In the genomic region with DNA sequence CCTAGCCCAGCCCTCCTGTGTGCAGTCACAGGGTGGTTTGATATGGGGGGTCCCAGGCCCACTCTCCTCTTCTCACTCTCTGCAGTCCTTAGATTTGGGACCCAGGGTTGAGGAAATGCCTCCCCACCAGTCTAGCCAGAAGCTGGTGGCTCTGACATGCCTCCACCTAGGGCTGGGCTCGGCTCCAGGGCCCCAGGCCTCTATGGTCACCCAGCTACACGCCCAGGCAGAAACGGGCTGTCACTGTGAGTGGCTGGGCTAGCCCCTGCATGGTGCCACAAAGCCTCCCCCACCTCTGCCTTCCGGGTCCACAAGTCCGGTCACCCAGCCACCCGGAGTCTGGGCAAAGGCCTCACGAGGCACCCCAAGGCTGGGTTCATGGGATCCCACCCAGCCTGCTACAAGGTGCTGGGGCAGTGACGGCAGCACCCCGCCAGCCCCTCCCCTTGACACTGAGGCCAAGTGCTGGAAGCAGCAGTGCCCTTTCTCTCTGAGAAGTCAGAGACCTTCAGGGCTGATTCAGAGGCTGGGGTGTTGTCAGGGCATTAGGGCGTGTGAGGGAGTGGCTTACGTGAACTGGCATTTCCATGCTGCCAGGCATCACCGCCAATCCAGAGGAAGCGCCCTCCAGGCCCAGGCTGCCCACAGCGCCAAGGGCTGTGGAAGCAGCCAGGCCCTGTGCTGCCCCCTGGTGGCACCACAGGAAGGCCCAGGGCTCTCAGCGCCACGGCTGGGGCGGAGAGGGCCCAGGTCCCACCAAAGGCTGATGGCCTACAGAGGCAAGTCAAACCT, we compare ENCODE assay signal across 8 cellular contexts. TPM values are rescaled to one million over a fixed set of nuclear protein-coding genes. Genes with fewer than 3 reads are reported as not detected.
DNase-seq lines count a peak whose midpoint lies in the region; ATAC-seq and TF ChIP-seq lines count a peak whose summit lies in the region.

No MANE protein-coding gene starts in this region.

- peaks cover 0 to 49% (median 34%) of the 10 kb centered on the region in 4 donors for H3K4me1 ChIP-seq in Peyer's patch
- peaks cover 27 to 60% (median 54%) of the 10 kb centered on the region in 4 donors for H3K4me1 ChIP-seq in esophagus muscularis mucosa

- WGBS in esophagus muscularis mucosa, result 8% methylated on average over 9 of the region's 17 CpGs

- peak; percentile 60 to 65 for ATAC-seq in activated T-cell treated with anti-CD3 and anti-CD28 coated beads, Interleukin-2, amount 50 U/mL, for 72 hours (replicated peaks in 1 of 2)
- no peak for ATAC-seq in GM18520 (IDR thresholded peaks at IDR 0.05; ENCODE audit: unreplicated experiment)

- H3K27ac ChIP-seq in Peyer's patch (peak overlapping the region; percentile 94 to 99 (median 97)), esophagus muscularis mucosa (replicated peaks in 1 of 4) (peak overlapping the region; percentile 97 to 100 (median 98))

- H3K36me3 ChIP-seq in Peyer's patch, result peaks cover 0 to 19% (median 0%) of the 10 kb centered on the region in 3 donors
- peaks cover 0 to 27% (median 18%) of the 10 kb centered on the region in 4 donors for H3K36me3 ChIP-seq in esophagus muscularis mucosa

- no peak for TF ChIP-seq EP300 in esophagus muscularis mucosa (IDR thresholded peaks at IDR 0.05)

- H3K9me3 ChIP-seq in Peyer's patch (no peaks in the 10 kb centered on the region), esophagus muscularis mucosa (no peaks in the 10 kb centered on the region)

- H3K27me3 Mint-ChIP-seq in activated T-cell treated with anti-CD3 and anti-CD28 coated beads, Interleukin-2, amount 50 U/mL, for 72 hours (ENCODE audit: low read depth), result peaks cover 3% of the 10 kb centered on the region

- DNase-seq in GM04504 (ENCODE audit: low read depth) (peak; percentile 71), KBM-7 (peak; percentile 93), Peyer's patch (peak; percentile 85 to 96 (median 95)), esophagus muscularis mucosa (ENCODE audit: extremely low spot score) (peak; percentile 95), myocyte (ENCODE audit: low read depth) (peak; percentile 97)
- peak; percentile 95 to 96 for DNase-seq in activated T-cell treated with anti-CD3 and anti-CD28 coated beads, Interleukin-2, amount 50 U/mL, for 72 hours
- peak; percentile 73 to 75 for DNase-seq in stimulated activated CD8-positive, alpha-beta memory T cell treated with anti-CD3 and anti-CD28 coated beads, Interleukin-7, amount 100 ng/mL, for 1 hour (ENCODE audit: low read depth in 2 of 2)

- H3K9me3 Mint-ChIP-seq in activated T-cell treated with anti-CD3 and anti-CD28 coated beads, Interleukin-2, amount 50 U/mL, for 72 hours, result no peaks in the 10 kb centered on the region

- peaks cover 45% of the 10 kb centered on the region for H3K4me1 Mint-ChIP-seq in activated T-cell treated with anti-CD3 and anti-CD28 coated beads, Interleukin-2, amount 50 U/mL, for 72 hours (ENCODE audit: low read depth)

- TF ChIP-seq POLR2A in Peyer's patch (IDR thresholded peaks at IDR 0.05) (peak; percentile 75 to 82), esophagus muscularis mucosa (IDR thresholded peaks at IDR 0.05; ENCODE audit: low read depth) (no peak)

- H3K27me3 ChIP-seq in Peyer's patch, result no peaks in the 10 kb centered on the region
- H3K27me3 ChIP-seq in esophagus muscularis mucosa, result peaks cover 0 to 38% (median 3%) of the 10 kb centered on the region in 4 donors

- peak overlapping the region; percentile 95 for H3K27ac Mint-ChIP-seq in activated T-cell treated with anti-CD3 and anti-CD28 coated beads, Interleukin-2, amount 50 U/mL, for 72 hours

- TF ChIP-seq CTCF in Peyer's patch (IDR thresholded peaks at IDR 0.05), result peak; percentile 96 to 99 (median 98)
- TF ChIP-seq CTCF in esophagus muscularis mucosa (IDR thresholded peaks at IDR 0.05), result peak; percentile 96 to 99 (median 98)

- peak overlapping the region; percentile 74 to 79 (median 77) for H3K4me3 ChIP-seq in Peyer's patch
- H3K4me3 ChIP-seq in esophagus muscularis mucosa, result peak overlapping the region; percentile 55 to 64 (median 60)

- peaks cover 6 to 9% of the 10 kb centered on the region in 2 donors for H3K36me3 Mint-ChIP-seq in activated T-cell treated with anti-CD3 and anti-CD28 coated beads, Interleukin-2, amount 50 U/mL, for 72 hours (ENCODE audit: insufficient read depth in 2 of 2)

- peak overlapping the region; percentile 91 to 99 for H3K4me3 Mint-ChIP-seq in activated T-cell treated with anti-CD3 and anti-CD28 coated beads, Interleukin-2, amount 50 U/mL, for 72 hours

- in situ Hi-C loops in KBM-7 (cut with MboI; ENCODE audit: low pct_unique_long_range_greater_than_20kb, low sequenced_read_pairs), result no loop called here

- intact Hi-C loops in esophagus muscularis mucosa (cut with DNase I), result loop anchor here (5.0 to 10.0 kb wide), 2 partner anchors 104 to 151 kb away; partner anchors contain the start of genes POLD4, PPP1CA and TBC1D10C

RNA-seq across cellular contexts. Expression of gene PITPNM1, which starts 0.6 kb away (rescaled TPM):
- 100 to 1,000 TPM in 3 of 4 donors, 10 to 100 TPM in 1; 94.4 to 126 (median 109) TPM for total RNA-seq in Peyer's patch
- 100 to 1,000 TPM in 1 of 2 donors, 10 to 100 TPM in 1; 94.3 to 118 TPM for total RNA-seq in activated T-cell treated with anti-CD3 and anti-CD28 coated beads, Interleukin-2, amount 50 U/mL, for 72 hours
- total RNA-seq in esophagus muscularis mucosa, result 10 to 100 TPM; 11.6 to 23.6 (median 15.3) TPM
- 24.8 and 34.6 TPM in 2 replicates for total RNA-seq in myocyte
- polyA plus RNA-seq in myocyte (2012), result 28.7 TPM

RNA-seq across cellular contexts. Expression of gene CDK2AP2, which starts 2.2 kb away (rescaled TPM):
- total RNA-seq in Peyer's patch, result 10 to 100 TPM; 60.4 to 97.7 (median 77.2) TPM
- 100 to 1,000 TPM; 103 to 137 TPM for total RNA-seq in activated T-cell treated with anti-CD3 and anti-CD28 coated beads, Interleukin-2, amount 50 U/mL, for 72 hours
- 100 to 1,000 TPM in 1 of 4 donors, 10 to 100 TPM in 3; 61.0 to 111 (median 67.8) TPM for total RNA-seq in esophagus muscularis mucosa
- 31.2 and 48.4 TPM in 2 replicates for total RNA-seq in myocyte
- polyA plus RNA-seq in myocyte (2012), result 57.4 TPM

RNA-seq across cellular contexts. Expression of gene CABP2, which starts 17.4 kb away (rescaled TPM):
- total RNA-seq in Peyer's patch (not detected), esophagus muscularis mucosa (not detected), myocyte (not detected in 2 replicates)
- total RNA-seq in activated T-cell treated with anti-CD3 and anti-CD28 coated beads, Interleukin-2, amount 50 U/mL, for 72 hours, result not detected
- polyA plus RNA-seq in myocyte (2012), result not detected

RNA-seq across cellular contexts. Expression of gene AIP, which starts 23.0 kb away (rescaled TPM):
- total RNA-seq in Peyer's patch (10 to 100 TPM; 39.9 to 75.9 (median 58.4) TPM), esophagus muscularis mucosa (100 to 1,000 TPM in 3 of 4 donors, 10 to 100 TPM in 1; 68.1 to 121 (median 108) TPM), myocyte (47.9 and 56.4 TPM in 2 replicates)
- total RNA-seq in activated T-cell treated with anti-CD3 and anti-CD28 coated beads, Interleukin-2, amount 50 U/mL, for 72 hours, result 100 to 1,000 TPM; 172 to 184 TPM
- polyA plus RNA-seq in myocyte (2012), result 98.5 TPM

RNA-seq across cellular contexts. Expression of gene TMEM134, which starts 36.8 kb away (rescaled TPM):
- total RNA-seq in Peyer's patch, result 100 to 1,000 TPM in 1 of 4 donors, 10 to 100 TPM in 3; 80.0 to 126 (median 86.1) TPM
- 10 to 100 TPM; 53.2 to 59.7 TPM for total RNA-seq in activated T-cell treated with anti-CD3 and anti-CD28 coated beads, Interleukin-2, amount 50 U/mL, for 72 hours
- total RNA-seq in esophagus muscularis mucosa, result 10 to 100 TPM; 36.1 to 48.7 (median 46.2) TPM
- total RNA-seq in myocyte, result 62.2 and 144 TPM in 2 replicates
- 134 TPM for polyA plus RNA-seq in myocyte (2012)
